17 cellular contexts compared by ENCODE assay signal in genomic region chr6:110748458-110748857, GRCh38.
"Had no signal": no experiment of that assay in that cellular context is flagged by ENCODE, and none has a peak within 500 bp of the region (broad histone marks: within the 10 kb centered on the region; RNA-seq: fewer than 3 reads in every experiment).

No MANE protein-coding gene starts in this region.

- H3K27ac Mint-ChIP-seq: activated naive CD8-positive, alpha-beta T cell treated with anti-CD3 and anti-CD28 coated beads for 36 hours; activated T-helper 1 cell treated with anti-CD3 and anti-CD28 coated beads, Interleukin-12 subunit alpha, Interleukin-12 subunit beta, Interleukin-2, Interleukin-4 antibody, amounts not matched to agents 30 ng/mL and 10 ng/mL and 1 ng/mL, durations not matched to agents 14 hours and 24 hours and 36 hours; nephron progenitor cell; progenitor cell of endocrine pancreas had no signal

- H3K4me1 Mint-ChIP-seq: nephron progenitor cell had no signal

- H3K27me3 Mint-ChIP-seq: activated naive CD8-positive, alpha-beta T cell treated with anti-CD3 and anti-CD28 coated beads for 36 hours; central memory CD8-positive, alpha-beta T cell; progenitor cell of endocrine pancreas had no signal

- H3K4me3 Mint-ChIP-seq: activated naive CD8-positive, alpha-beta T cell treated with anti-CD3 and anti-CD28 coated beads for 36 hours; activated T-helper 1 cell treated with anti-CD3 and anti-CD28 coated beads, Interleukin-12 subunit alpha, Interleukin-12 subunit beta, Interleukin-2, Interleukin-4 antibody, amounts not matched to agents 30 ng/mL and 10 ng/mL and 1 ng/mL, durations not matched to agents 14 hours and 24 hours and 36 hours; central memory CD8-positive, alpha-beta T cell; nephron progenitor cell had no signal

- H3K9me3 Mint-ChIP-seq: activated T-helper 1 cell treated with anti-CD3 and anti-CD28 coated beads, Interleukin-12 subunit alpha, Interleukin-12 subunit beta, Interleukin-2, Interleukin-4 antibody, amounts not matched to agents 30 ng/mL and 10 ng/mL and 1 ng/mL, durations not matched to agents 14 hours and 24 hours and 36 hours; central memory CD8-positive, alpha-beta T cell had no signal

- DNase-seq: activated naive CD8-positive, alpha-beta T cell treated with anti-CD3 and anti-CD28 coated beads for 36 hours; amygdala; body of pancreas; effector memory CD4-positive, alpha-beta T cell; gastrocnemius medialis; heart right ventricle; left colon; lower lobe of right lung; nephron progenitor cell; right cardiac atrium; stimulated activated CD4-positive, alpha-beta T cell treated with anti-CD3 and anti-CD28 coated beads, Interleukin-4, amount 100 ng/mL, for 24 hours; stimulated activated naive CD8-positive, alpha-beta T cell treated with anti-CD3 and anti-CD28 coated beads, Interleukin-15, Interleukin-2, amounts not matched to agents 100 U/mL and 50 U/mL, for 24 hours; T-helper 9 cell; upper lobe of left lung had no signal
